In genomic region chr21:38759286-38759872, GRCh38 we compare ENCODE assay signal across 1 cellular context.
A peak's percentile ranks its signal among the peaks of the same experiment; 100 is the strongest.
TF ChIP-seq lines count a peak whose summit lies in the region.

No MANE protein-coding gene starts in this region.

TF ChIP-seq in SK-N-SH, 30 proteins besides CTCF, POLR2A, EP300 and RAD21 (continued from another document):
- peak; percentile 80 for TF ChIP-seq NFIC (IDR thresholded peaks at IDR 0.05; ENCODE audit: borderline replicate concordance)
- TF ChIP-seq, protein P1, sequence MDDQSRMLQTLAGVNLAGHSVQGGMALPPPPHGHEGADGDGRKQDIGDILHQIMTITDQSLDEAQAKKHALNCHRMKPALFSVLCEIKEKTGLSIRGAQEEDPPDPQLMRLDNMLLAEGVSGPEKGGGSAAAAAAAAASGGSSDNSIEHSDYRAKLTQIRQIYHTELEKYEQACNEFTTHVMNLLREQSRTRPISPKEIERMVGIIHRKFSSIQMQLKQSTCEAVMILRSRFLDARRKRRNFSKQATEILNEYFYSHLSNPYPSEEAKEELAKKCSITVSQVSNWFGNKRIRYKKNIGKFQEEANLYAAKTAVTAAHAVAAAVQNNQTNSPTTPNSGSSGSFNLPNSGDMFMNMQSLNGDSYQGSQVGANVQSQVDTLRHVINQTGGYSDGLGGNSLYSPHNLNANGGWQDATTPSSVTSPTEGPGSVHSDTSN (IDR thresholded peaks at IDR 0.05), result peak; percentile 89
- peak; percentile 69 for TF ChIP-seq TEAD4 (IDR thresholded peaks at IDR 0.05; ENCODE audit: borderline replicate concordance, insufficient read depth)
TF ChIP-seq in SK-N-SH: peak in this region for 13.
